In genomic region chr13:47800593-47800992, GRCh38 we compare ENCODE assay signal across 23 cellular contexts.
"Had no signal": no experiment of that assay in that cellular context is flagged by ENCODE, and none has a peak within 500 bp of the region (broad histone marks: within the 10 kb centered on the region; RNA-seq: fewer than 3 reads in every experiment).

No MANE protein-coding gene starts in this region.

- H3K9me3 Mint-ChIP-seq: effector memory CD8-positive, alpha-beta T cell had no signal

- H3K27me3 Mint-ChIP-seq: dendritic cell treated with granulocyte-macrophage colony-stimulating factor and Interleukin-4, amounts not matched to agents 40 ng/mL and 50 ng/mL, for 4 days had no signal

- H3K4me1 Mint-ChIP-seq: endodermal cell, mesothelial cell of epicardium had no signal

- ATAC-seq: effector memory CD8-positive, alpha-beta T cell; esophagus mucosa; gastrocnemius medialis; heart right ventricle; left cardiac atrium; left lung; left ventricle myocardium superior; lower lobe of right lung; mucosa of descending colon had no signal

- H3K4me3 Mint-ChIP-seq: dendritic cell treated with granulocyte-macrophage colony-stimulating factor and Interleukin-4, amounts not matched to agents 40 ng/mL and 50 ng/mL, for 4 days; effector memory CD8-positive, alpha-beta T cell; endodermal cell; mesothelial cell of epicardium had no signal

- H3K27ac Mint-ChIP-seq: dendritic cell treated with granulocyte-macrophage colony-stimulating factor and Interleukin-4, amounts not matched to agents 40 ng/mL and 50 ng/mL, for 4 days; effector memory CD8-positive, alpha-beta T cell; endodermal cell; mesothelial cell of epicardium had no signal

- DNase-seq: colonic mucosa; cortex of kidney; effector CD8-positive, alpha-beta T cell; effector memory CD8-positive, alpha-beta T cell; endodermal cell; erythroblast; esophagus squamous epithelium; foreskin fibroblast; foreskin melanocyte; gastrocnemius medialis; glutamatergic neuron; head of caudate nucleus; heart right ventricle; hippocampal formation; left cardiac atrium; left lung; left ventricle myocardium superior; lower lobe of right lung; mesenchymal stem cell; mucosa of descending colon had no signal
